Comparison of ENCODE assay signal across 37 cellular contexts in genomic region chr4:171929907-171930306, GRCh38.
"Had no signal": no experiment of that assay in that cellular context is flagged by ENCODE, and none has a peak within 500 bp of the region (broad histone marks: within the 10 kb centered on the region; RNA-seq: fewer than 3 reads in every experiment).

No MANE protein-coding gene starts in this region.

- H3K9me3 Mint-ChIP-seq: activated B cell treated with CpG ODN at 0.5 μM for 24 hours; activated naive CD8-positive, alpha-beta T cell treated with anti-CD3 and anti-CD28 coated beads for 36 hours; activated T-helper 1 cell treated with anti-CD3 and anti-CD28 coated beads, Interleukin-12 subunit alpha, Interleukin-12 subunit beta, Interleukin-2, Interleukin-4 antibody, amounts not matched to agents 30 ng/mL and 10 ng/mL and 1 ng/mL, durations not matched to agents 14 hours and 24 hours and 36 hours had no signal

- H3K36me3 ChIP-seq: ascending aorta, cardiac muscle cell, MG63, Peyer's patch had no signal

- H3K27ac Mint-ChIP-seq: activated B cell treated with CpG ODN at 0.5 μM for 24 hours; activated CD4-positive, alpha-beta memory T cell treated with anti-CD3 and anti-CD28 coated beads for 36 hours; activated naive CD8-positive, alpha-beta T cell treated with anti-CD3 and anti-CD28 coated beads for 36 hours; activated T-helper 1 cell treated with anti-CD3 and anti-CD28 coated beads, Interleukin-12 subunit alpha, Interleukin-12 subunit beta, Interleukin-2, Interleukin-4 antibody, amounts not matched to agents 30 ng/mL and 10 ng/mL and 1 ng/mL, durations not matched to agents 14 hours and 24 hours and 36 hours had no signal

- H3K27me3 Mint-ChIP-seq: activated B cell treated with CpG ODN at 0.5 μM for 24 hours; activated CD4-positive, alpha-beta memory T cell treated with anti-CD3 and anti-CD28 coated beads for 36 hours; activated naive CD8-positive, alpha-beta T cell treated with anti-CD3 and anti-CD28 coated beads for 36 hours; central memory CD8-positive, alpha-beta T cell had no signal

- H3K27ac ChIP-seq: ascending aorta, cardiac muscle cell, Peyer's patch, RWPE1, VCaP had no signal

- H3K4me1 Mint-ChIP-seq: activated B cell treated with CpG ODN at 0.5 μM for 24 hours; activated naive CD8-positive, alpha-beta T cell treated with anti-CD3 and anti-CD28 coated beads for 36 hours; central memory CD8-positive, alpha-beta T cell had no signal

- H3K4me1 ChIP-seq: ascending aorta, Peyer's patch had no signal

- H3K27me3 ChIP-seq: ascending aorta, cardiac muscle cell, MG63, Peyer's patch had no signal

- ATAC-seq: PC-3 had no signal

- H3K36me3 Mint-ChIP-seq: activated CD4-positive, alpha-beta memory T cell treated with anti-CD3 and anti-CD28 coated beads for 36 hours; activated naive CD8-positive, alpha-beta T cell treated with anti-CD3 and anti-CD28 coated beads for 36 hours had no signal

- H3K4me3 ChIP-seq: ascending aorta, cardiac muscle cell, MG63, Peyer's patch had no signal

- H3K4me3 Mint-ChIP-seq: activated B cell treated with CpG ODN at 0.5 μM for 24 hours; activated CD4-positive, alpha-beta memory T cell treated with anti-CD3 and anti-CD28 coated beads for 36 hours; activated naive CD8-positive, alpha-beta T cell treated with anti-CD3 and anti-CD28 coated beads for 36 hours; activated T-cell treated with anti-CD3 and anti-CD28 coated beads, Interleukin-2, amount 50 U/mL, for 4 hours; activated T-helper 1 cell treated with anti-CD3 and anti-CD28 coated beads, Interleukin-12 subunit alpha, Interleukin-12 subunit beta, Interleukin-2, Interleukin-4 antibody, amounts not matched to agents 30 ng/mL and 10 ng/mL and 1 ng/mL, durations not matched to agents 14 hours and 24 hours and 36 hours; central memory CD8-positive, alpha-beta T cell had no signal

- H3K9me3 ChIP-seq: ascending aorta, MG63, Peyer's patch had no signal

- DNase-seq: activated B cell treated with CpG ODN at 0.5 μM for 24 hours; activated CD4-positive, alpha-beta memory T cell treated with anti-CD3 and anti-CD28 coated beads for 36 hours; activated CD4-positive, alpha-beta T cell treated with anti-CD3 and anti-CD28 coated beads for 4 hours; activated CD4-positive, alpha-beta T cell treated with anti-CD3 and anti-CD28 coated beads, Interleukin-2, amount 50 U/mL, for 1 hour; activated CD4-positive, CD25-positive, alpha-beta regulatory T cell treated with anti-CD3 and anti-CD28 coated beads, Interleukin-2, amount 50 U/mL, for 72 hours; activated CD8-positive, alpha-beta memory T cell treated with anti-CD3 and anti-CD28 coated beads, Interleukin-2, amount 50 U/mL, for 4 hours; activated gamma-delta T cell treated with Interleukin-2 at 50 U/mL for 16 hours; activated naive CD4-positive, alpha-beta T cell treated with anti-CD3 and anti-CD28 coated beads, Interleukin-2, amount 50 U/mL, for 16 hours; activated naive CD8-positive, alpha-beta T cell treated with anti-CD3 and anti-CD28 coated beads for 36 hours; activated T-cell treated with anti-CD3 and anti-CD28 coated beads for 4 hours; activated T-cell treated with anti-CD3 and anti-CD28 coated beads, Interleukin-2, amount 50 U/mL, for 4 hours; amniotic stem cell; Kasumi-1; KG1; MG63; MV-4-11; NCI-H1092; NCI-H1436 treated with DMSO at 0.1 percent for 48 hours; NCI-H1694 treated with DMSO at 0.1 percent for 48 hours; NCI-H2029; NCI-H345; NCI-H510A; NCI-H526; NCI-H748 treated with DMSO at 0.1 percent for 48 hours; NK-92 treated with Interleukin-12 subunit alpha and Interleukin-12 subunit beta, amount 100 ng/mL, for 24 hours; PC-3; Peyer's patch; Right ventricle myocardium superior; SW 1271; T-helper 1 cell; T-helper 9 cell had no signal
